Comparison of ENCODE assay signal across 8 cellular contexts in the genomic region with DNA sequence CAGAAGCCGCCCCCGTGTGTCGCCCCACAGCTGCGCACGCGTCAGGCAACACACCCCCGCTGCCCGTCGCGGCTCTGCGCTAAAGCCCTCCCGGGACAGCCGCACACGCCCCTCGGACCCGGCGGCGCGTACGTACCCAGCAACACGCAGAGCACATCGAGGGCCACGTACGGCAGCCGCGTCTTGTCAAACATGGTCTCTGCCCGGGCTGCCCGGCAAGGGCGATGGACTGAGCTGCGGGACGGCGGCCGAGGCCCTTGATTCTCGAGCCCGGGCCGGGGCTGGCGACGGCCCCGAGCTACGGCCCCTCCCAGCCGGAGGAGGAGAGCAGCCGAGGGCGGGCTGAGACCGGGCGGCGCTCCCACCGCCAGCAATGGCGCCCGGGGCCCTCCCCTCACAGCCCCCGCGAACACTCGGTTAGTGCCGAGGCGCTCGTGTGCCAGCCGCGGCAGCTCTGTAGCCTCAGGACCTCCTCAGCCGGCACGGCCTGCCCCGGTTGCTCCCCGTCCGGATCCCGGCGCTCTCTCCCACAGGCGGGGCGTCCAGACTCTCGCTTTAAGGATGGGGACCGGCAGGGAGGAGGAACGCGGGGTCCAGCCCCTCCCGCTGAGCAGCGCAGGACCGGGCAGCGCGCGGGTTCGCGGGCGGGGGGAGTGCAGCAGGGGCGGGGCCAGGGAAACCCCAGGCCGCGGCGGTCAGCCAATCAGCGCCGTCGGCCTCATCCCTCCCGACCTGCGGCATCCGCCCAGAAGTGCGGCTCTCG. TPM values are rescaled to one million over a fixed set of nuclear protein-coding genes. Genes with fewer than 3 reads are reported as not detected.
DNase-seq lines count a peak whose midpoint lies in the region; ATAC-seq, FAIRE-seq and TF ChIP-seq lines count a peak whose summit lies in the region.

Gene PLPP1 (minus strand): TSS at position 529 of the 763 bp plus-strand sequence. CDS start 335 bp downstream, at position 194.

- peak; percentile 97 for FAIRE-seq in GM12891 (lab: Jason Lieb, UNC)

- no peaks in the 10 kb centered on the region for H3K9me3 ChIP-seq in right atrium auricular region
- H3K9me3 ChIP-seq in uterus = no peaks in the 10 kb centered on the region

- no peaks in the 10 kb centered on the region for H3K36me3 ChIP-seq in right atrium auricular region
- no peaks in the 10 kb centered on the region for H3K36me3 ChIP-seq in uterus

- DNase-seq in GM12891 (ENCODE audit: insufficient read length, low spot score) = peak; percentile 80
- peak; percentile 23 for DNase-seq in NCI-H1417 treated with DMSO at 0.1 percent for 48 hours (lab: John Stamatoyannopoulos, UW)
- DNase-seq in anterior cingulate cortex (lab: John Stamatoyannopoulos, UW) = peak; percentile 64 to 97 (median 93)
- peak; percentile 92 for DNase-seq in right atrium auricular region (ENCODE audit: low spot score)
- peak; percentile 96 for DNase-seq in putamen (ENCODE audit: low spot score)
- DNase-seq in uterus = peak; percentile 92 to 95

- ATAC-seq in HG02623 (IDR thresholded peaks at IDR 0.05; ENCODE audit: unreplicated experiment) = peak; percentile 81

- TF ChIP-seq CTCF in right atrium auricular region (IDR thresholded peaks at IDR 0.05) = no peak
- peak in 1 of 4 experiments; percentile 3 for TF ChIP-seq CTCF in uterus (IDR thresholded peaks at IDR 0.05)

- H3K27me3 ChIP-seq in right atrium auricular region (no peaks in the 10 kb centered on the region), uterus (no peaks in the 10 kb centered on the region)

- intact Hi-C loops in T-helper 2 cell treated with Interferon-gamma antibody and Interleukin-4, amounts not matched to agents 100 ng/mL and 5 ng/mL, for 36 hours (cut with micrococcal nuclease) = loop anchor here (2.0 to 10.0 kb wide), 7 partner anchors 56 to 1640 kb away; partner anchors contain the start of genes DHX29, GPBP1, MAP3K1 and MTREX
- intact Hi-C loops in uterus (cut with DNase I; ENCODE audit: low total_unique reads) = loop anchor here (10.0 kb wide), 1 partner anchor 70 kb away; no protein-coding TSS in a partner anchor

- H3K4me1 ChIP-seq in right atrium auricular region (peaks cover 0 to 28% of the 10 kb centered on the region in 2 donors), uterus (peaks cover 0 to 8% of the 10 kb centered on the region in 2 donors)

- no peak for TF ChIP-seq POLR2A in GM12891 (IDR thresholded peaks at IDR 0.05; ENCODE audit: low read depth, low read length)
- TF ChIP-seq POLR2A in uterus (IDR thresholded peaks at IDR 0.05) = peak; percentile 89 to 93

- H3K27ac ChIP-seq in right atrium auricular region (peak within 1 kb of the TSS; percentile 95 to 99), uterus (peak within 1 kb of the TSS; percentile 98)

- H3K4me3 ChIP-seq in right atrium auricular region (peak within 1 kb of the TSS; percentile 87 to 92), uterus (peak within 1 kb of the TSS; percentile 69 to 72)

TF ChIP-seq in GM12891, 5 proteins besides CTCF, POLR2A, EP300 and RAD21:
- 0 out of 2 replicates have a peak, but pooled peaks have one; percentile 16 for TF ChIP-seq TAF1 (IDR thresholded peaks at IDR 0.05; ENCODE audit: low read depth, low read length)
- TF ChIP-seq POU2F2 (IDR thresholded peaks at IDR 0.05; ENCODE audit: low read depth, low read length) = no peak
- no peak for TF ChIP-seq POLR2AphosphoS5 (IDR thresholded peaks at IDR 0.05; ENCODE audit: low read depth, low read length)
- no peak for TF ChIP-seq PAX5 (IDR thresholded peaks at IDR 0.05; ENCODE audit: insufficient read depth, low read length, severe bottlenecking)

RNA-seq across cellular contexts. Expression of gene PLPP1, which starts in this region (rescaled TPM):
- polyA plus RNA-seq in GM12891 (2012; ENCODE audit: low read depth, missing spikeins) = 2.3 TPM
- 25.9 and 26.8 TPM in 2 replicates for total RNA-seq in T-helper 2 cell treated with Interferon-gamma antibody and Interleukin-4, amounts not matched to agents 100 ng/mL and 5 ng/mL, for 36 hours
- 100 to 1,000 TPM; 170 to 189 TPM for total RNA-seq in right atrium auricular region
- 100 to 1,000 TPM in 3 of 4 donors, 10 to 100 TPM in 1; 83.4 to 297 (median 175) TPM for total RNA-seq in uterus

Comparison
In these comparisons a context has a peak if more than half of its experiments do, and no peak if none do; other contexts are left out.
1. Peak in every context shown above with its lines: DNase-seq, ATAC-seq, H3K4me3 ChIP-seq and H3K27ac ChIP-seq.
2. DNase-seq: peak in every context shown above with its lines; median percentile 96 in putamen; 94 in uterus; 93 in anterior cingulate cortex; 92 in right atrium auricular region; 80 in GM12891; 23 in NCI-H1417 treated with DMSO at 0.1 percent for 48 hours.